10 cellular contexts compared by ENCODE assay signal in genomic region chr7:148623586-148624282, GRCh38. TPM values are rescaled to one million over a fixed set of nuclear protein-coding genes. Genes with fewer than 3 reads are reported as not detected.
DNase-seq lines count a peak whose midpoint lies in the region; ATAC-seq and TF ChIP-seq lines count a peak whose summit lies in the region.
"Had no signal": no experiment of that assay in that cellular context is flagged by ENCODE, and none has a peak within 500 bp of the region (broad histone marks: within the 10 kb centered on the region; RNA-seq: fewer than 3 reads in every experiment).

No MANE protein-coding gene starts in this region.

- dilution Hi-C loops in mammary epithelial cell (cut with HindIII; ENCODE audit: low sequenced_read_pairs) = no loop called here

- no peak overlapping the region for H3K9ac ChIP-seq in mammary epithelial cell (ENCODE audit: insufficient read depth, low read length)

- peaks cover 11% of the 10 kb centered on the region for H3K4me1 ChIP-seq in mammary epithelial cell (ENCODE audit: insufficient read depth, low read length)

- CTCF ChIA-PET in mammary epithelial cell (lab: Charles Lee; ENCODE audit: low non-redundant PET) = no interaction called here

- no TSS peak for BruUV-seq in mammary epithelial cell (replicated peaks; lab: Mats Ljungman, UMichigan)

- H3K9me3 ChIP-seq in mammary epithelial cell (replicated peaks; ENCODE audit: insufficient read depth, low read length) = no peaks in the 10 kb centered on the region

- WGBS in mammary epithelial cell (ENCODE audit: low coverage, missing lambda C conversion rate) = 31% methylated on average over 10 of the region's 10 CpGs

- intact Hi-C loops in mammary epithelial cell (cut with micrococcal nuclease) = no loop called here

- H3K27me3 ChIP-seq in mammary epithelial cell (ENCODE audit: insufficient read depth, low read length) = no peaks in the 10 kb centered on the region

- in situ Hi-C loops in mammary epithelial cell (cut with MboI; ENCODE audit: low sequenced_read_pairs in 2 of 2) = no loop called here

- H2AFZ ChIP-seq in mammary epithelial cell (ENCODE audit: low read depth, low read length) = no peak overlapping the region

- DNase-seq in Daoy (ENCODE audit: low read depth) (peak; percentile 90), M059J (ENCODE audit: low read depth) (peak; percentile 90), mammary epithelial cell (peak; percentile 36), non-pigmented ciliary epithelial cell (ENCODE audit: low read depth) (peak; percentile 13), amniotic stem cell (lab: John Stamatoyannopoulos, UW) (no peak)
- DNase-seq in activated CD8-positive, alpha-beta memory T cell treated with anti-CD3 and anti-CD28 coated beads, Interleukin-2, amount 50 U/mL, for 48 hours = no peak
- DNase-seq in stimulated activated CD4-positive, alpha-beta T cell treated with anti-CD3 and anti-CD28 coated beads, Interleukin-15, amount 100 ng/mL, for 24 hours = no peak
- DNase-seq: activated T-cell treated with anti-CD3 and anti-CD28 coated beads, Interleukin-2, amount 50 U/mL, for 48 hours had no signal

- no peaks in the 10 kb centered on the region for H4K20me1 ChIP-seq in mammary epithelial cell (ENCODE audit: insufficient read depth, low read length)

- no peak overlapping the region for H3K27ac ChIP-seq in mammary epithelial cell (ENCODE audit: insufficient read depth, low read depth, low read length)

- H3K79me2 ChIP-seq in mammary epithelial cell (ENCODE audit: insufficient read depth, low read length) = no peaks in the 10 kb centered on the region

- no peak overlapping the region for H3K4me2 ChIP-seq in mammary epithelial cell (ENCODE audit: insufficient read depth, low read depth, low read length)

- H3K36me3 ChIP-seq in mammary epithelial cell (ENCODE audit: insufficient read depth, low read length) = no peaks in the 10 kb centered on the region

- no peak for TF ChIP-seq CTCF in mammary epithelial cell (conservative IDR thresholded peaks at IDR 0.05 in 1 of 2, IDR thresholded peaks at IDR 0.05 in 1 of 2; ENCODE audit: extremely low read depth in 1 of 2, insufficient read depth in 1 of 2, low read depth in 1 of 2, low read length in 2 of 2)

- no peak overlapping the region for H3K4me3 ChIP-seq in mammary epithelial cell (replicated peaks in 1 of 3; ENCODE audit: insufficient read depth in 1 of 3, low read depth in 2 of 3, low read length in 3 of 3)

- ATAC-seq in GM19397 (IDR thresholded peaks at IDR 0.05; ENCODE audit: unreplicated experiment) = no peak

RNA-seq across cellular contexts. Expression of gene C7orf33, which starts 33.2 kb away (rescaled TPM):
- total RNA-seq in Daoy (2014; rRNA removed; shearing (Covaris generic)) = not detected in 2 replicates
- total RNA-seq in M059J (2014; rRNA removed; shearing (Covaris generic)) = not detected in 2 replicates
- not detected for total RNA-seq in mammary epithelial cell
- not detected for polyA plus RNA-seq in mammary epithelial cell
- polyA minus RNA-seq in mammary epithelial cell = not detected
- total RNA-seq: T-helper 1 cell treated with Interleukin-12 subunit alpha and Interleukin-12 subunit beta and Interleukin-4 antibody, amounts not matched to agents 30 ng/mL and 1 ng/mL, for 36 hours had no signal

Comparison
In these comparisons a context has a peak if more than half of its experiments do, and no peak if none do; other contexts are left out.
1. DNase-seq: peak in Daoy (single experiment), M059J (single experiment), mammary epithelial cell (single experiment) and non-pigmented ciliary epithelial cell (single experiment); none in activated CD8-positive, alpha-beta memory T cell treated with anti-CD3 and anti-CD28 coated beads, Interleukin-2, amount 50 U/mL, for 48 hours (single experiment), stimulated activated CD4-positive, alpha-beta T cell treated with anti-CD3 and anti-CD28 coated beads, Interleukin-15, amount 100 ng/mL, for 24 hours (single experiment) and amniotic stem cell (single experiment).